ENCODE assay signal across 8 cellular contexts in the genomic region with DNA sequence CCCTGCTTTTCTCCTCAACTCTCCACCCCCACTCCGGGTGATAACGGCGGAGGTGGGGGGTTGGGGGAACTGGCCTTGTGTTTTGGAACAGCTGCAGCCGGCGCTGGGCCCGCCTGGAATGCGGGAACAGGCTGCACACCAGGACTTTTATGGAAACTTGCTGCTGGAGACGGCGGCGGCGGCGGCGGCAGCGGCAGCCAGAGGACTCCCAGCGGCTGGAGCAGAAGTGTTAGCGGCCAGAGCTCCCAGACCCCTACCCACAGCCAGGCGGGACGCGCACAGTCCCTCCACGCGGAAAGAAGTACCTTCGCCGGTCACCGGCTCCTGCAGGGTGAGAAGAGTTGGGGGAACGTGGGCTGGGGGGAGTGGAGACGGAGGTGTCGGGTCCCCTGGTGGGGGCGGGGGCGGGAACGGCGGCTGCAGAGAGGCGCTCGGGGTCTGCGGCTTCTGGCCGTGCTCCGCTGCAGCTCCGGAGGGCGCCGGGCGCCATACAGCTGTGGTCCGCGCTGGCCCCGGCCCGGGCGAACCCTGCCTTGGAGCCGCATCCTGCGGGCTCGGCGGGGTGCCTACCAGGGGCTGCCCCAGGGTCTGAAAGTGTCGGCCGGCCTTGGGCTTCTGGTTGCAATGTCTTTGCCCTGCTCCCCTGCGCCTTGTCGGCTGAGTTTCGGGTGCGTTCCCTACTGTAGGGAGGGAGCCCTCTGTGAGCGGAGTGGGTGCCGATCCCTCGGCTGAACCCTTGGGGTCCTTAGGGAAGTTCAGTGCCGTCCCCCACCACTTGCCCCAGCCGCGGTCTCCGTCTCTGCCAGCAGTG. TPM values are rescaled to one million over a fixed set of nuclear protein-coding genes. Genes with fewer than 3 reads are reported as not detected.
DNase-seq lines count a peak whose midpoint lies in the region; ATAC-seq and TF ChIP-seq lines count a peak whose summit lies in the region.

A gene (plus strand): TSS at position 196 of the 811 bp plus-strand sequence. CDS start 27,483 bp downstream, outside the sequence.

- H3K9me3 ChIP-seq in breast epithelium (no peaks in the 10 kb centered on the region), iPS-15b (ENCODE audit: control insufficient read depth, insufficient read depth, low read length) (no peaks in the 10 kb centered on the region)

- H3K4me1 Mint-ChIP-seq in T-helper 2 cell treated with Interferon-gamma antibody and Interleukin-4, amounts not matched to agents 5 μg/mL and 100 μg/mL, for 36 hours (ENCODE audit: low read depth): peaks cover 6% of the 10 kb centered on the region

- POLR2A ChIA-PET in RWPE1 (lab: Yijun Ruan, JAX; ENCODE audit: low non-redundant PET): no interaction called here

- CTCF ChIA-PET in RWPE1 (lab: Yijun Ruan, JAX): interaction anchor here (0.8 kb wide), 1 partner anchor 12 kb away, joined by 6 read pairs; no protein-coding TSS in a partner anchor

- TF ChIP-seq POLR2A in breast epithelium (IDR thresholded peaks at IDR 0.05): peak; percentile 33

- TF ChIP-seq CTCF in RWPE1 (conservative IDR thresholded peaks at IDR 0.05; ENCODE audit: low read depth) (no peak), breast epithelium (IDR thresholded peaks at IDR 0.05) (no peak)

- peak within 1 kb of the TSS; percentile 85 for H3K9ac ChIP-seq in iPS-15b (ENCODE audit: low read depth, low read length)

- peaks cover 31% of the 10 kb centered on the region for H3K27me3 Mint-ChIP-seq in T-helper 2 cell treated with Interferon-gamma antibody and Interleukin-4, amounts not matched to agents 5 μg/mL and 100 μg/mL, for 36 hours (ENCODE audit: low read depth)

- no peaks in the 10 kb centered on the region for H3K4me1 ChIP-seq in breast epithelium
- H3K4me1 ChIP-seq in iPS-15b (ENCODE audit: control insufficient read depth, insufficient read depth, low read length): peaks cover 7% of the 10 kb centered on the region

- no peaks in the 10 kb centered on the region for H3K36me3 ChIP-seq in breast epithelium
- peaks cover 2% of the 10 kb centered on the region for H3K36me3 ChIP-seq in iPS-15b (ENCODE audit: control insufficient read depth, insufficient read depth, low read length)

- no peak within 1 kb of the TSS for H3K27ac Mint-ChIP-seq in T-helper 2 cell treated with Interferon-gamma antibody and Interleukin-4, amounts not matched to agents 5 μg/mL and 100 μg/mL, for 36 hours

- no peak for DNase-seq in T-helper 2 cell treated with Interferon-gamma antibody and Interleukin-4, amounts not matched to agents 5 μg/mL and 100 μg/mL, for 36 hours (ENCODE audit: low spot score)
- DNase-seq in T-helper 2 cell: no peak
- DNase-seq in RWPE1 (ENCODE audit: low spot score): peak; percentile 14
- peak; percentile 61 to 68 for DNase-seq in breast epithelium (ENCODE audit: low spot score in 2 of 2)
- peak; percentile 73 for DNase-seq in retina
- no peak for DNase-seq in MV-4-11 (lab: John Stamatoyannopoulos, UW)

- H3K9me3 Mint-ChIP-seq in T-helper 2 cell treated with Interferon-gamma antibody and Interleukin-4, amounts not matched to agents 5 μg/mL and 100 μg/mL, for 36 hours: no peaks in the 10 kb centered on the region

- H3K27me3 ChIP-seq in breast epithelium: no peaks in the 10 kb centered on the region
- peaks cover 2% of the 10 kb centered on the region for H3K27me3 ChIP-seq in iPS-15b (ENCODE audit: control insufficient read depth, insufficient read depth, low read length)

- H3K27ac ChIP-seq in RWPE1 (peak within 1 kb of the TSS; percentile 47), breast epithelium (peak within 1 kb of the TSS; percentile 69 to 91)

- peak within 1 kb of the TSS; percentile 60 for H3K4me3 Mint-ChIP-seq in T-helper 2 cell treated with Interferon-gamma antibody and Interleukin-4, amounts not matched to agents 5 μg/mL and 100 μg/mL, for 36 hours

- peak within 1 kb of the TSS; percentile 61 to 89 (median 88) for H3K4me3 ChIP-seq in breast epithelium
- H3K4me3 ChIP-seq in iPS-15b (ENCODE audit: low read depth, low read length): peak within 1 kb of the TSS; percentile 88

- peak; percentile 68 for ATAC-seq in HG02885 (IDR thresholded peaks at IDR 0.05; ENCODE audit: poor library complexity, unreplicated experiment)

- intact Hi-C loops in breast epithelium (cut with DNase I; ENCODE audit: low total_unique reads): no loop called here

- peaks cover 5% of the 10 kb centered on the region for H3K36me3 Mint-ChIP-seq in T-helper 2 cell treated with Interferon-gamma antibody and Interleukin-4, amounts not matched to agents 5 μg/mL and 100 μg/mL, for 36 hours (ENCODE audit: low read depth)

RNA-seq across cellular contexts. Expression of the gene that starts here (rescaled TPM):
- total RNA-seq in breast epithelium: 10 to 100 TPM; 12.8 to 18.4 (median 17.3) TPM

Comparison
In these comparisons a context has a peak if more than half of its experiments do, and no peak if none do; other contexts are left out.
1. DNase-seq: peak in RWPE1 (single experiment), breast epithelium (2 of 2) and retina (single experiment); none in T-helper 2 cell treated with Interferon-gamma antibody and Interleukin-4, amounts not matched to agents 5 μg/mL and 100 μg/mL, for 36 hours (single experiment), T-helper 2 cell (0 of 5) and MV-4-11 (single experiment).